In genomic region chr13:21670883-21671792, GRCh38 we compare ENCODE assay signal across 1 cellular context.
TF ChIP-seq lines count a peak whose summit lies in the region.

Gene FGF9 (plus strand): TSS chr13:21671073. CDS start chr13:21671913, 840 bp downstream.

TF ChIP-seq in GM12878, 131 proteins besides CTCF, POLR2A, EP300 and RAD21 (continued from another document and continues in another):
- TF ChIP-seq RFX5 (IDR thresholded peaks at IDR 0.05; ENCODE audit: low read depth, low read length) (no peak), ZBTB4 (CRISPR knock-in tag; IDR thresholded peaks at IDR 0.05) (no peak), E4F1 (IDR thresholded peaks at IDR 0.05; ENCODE audit: borderline replicate concordance, partially characterized antibody) (peak; percentile 26), SMARCA5 (IDR thresholded peaks at IDR 0.05) (peak; percentile 69; the same call in 1 of the 2 replicates), HSF1 (IDR thresholded peaks at IDR 0.05; ENCODE audit: low read depth, low read length) (no peak), STAT3 (IDR thresholded peaks at IDR 0.05; ENCODE audit: low read depth, low read length) (no peak), KLF5 (IDR thresholded peaks at IDR 0.05; ENCODE audit: partially characterized antibody) (peak; percentile 21), ZSCAN29 (IDR thresholded peaks at IDR 0.05) (0 out of 2 replicates have a peak, but pooled peaks have one; percentile 30), RB1 (IDR thresholded peaks at IDR 0.05; ENCODE audit: borderline replicate concordance) (peak; percentile 73; the same call in 1 of the 2 replicates), BMI1 (IDR thresholded peaks at IDR 0.05; ENCODE audit: borderline replicate concordance) (no peak), TAF1 (IDR thresholded peaks at IDR 0.05; ENCODE audit: borderline replicate concordance, low read depth, low read length) (peak; percentile 47; the same call in 1 of the 2 replicates), PAX8 (IDR thresholded peaks at IDR 0.05) (no peak), BRCA1 (IDR thresholded peaks at IDR 0.05; ENCODE audit: low read depth, low read length) (no peak), TCF3 (IDR thresholded peaks at IDR 0.05; ENCODE audit: borderline replicate concordance, insufficient read depth, low read depth, low read length) (peak; percentile 97), POU2F2 (IDR thresholded peaks at IDR 0.05; ENCODE audit: borderline replicate concordance, low read depth, low read length) (no peak), POLR2AphosphoS5 (IDR thresholded peaks at IDR 0.05; ENCODE audit: low read length) (no peak), NKRF (conservative IDR thresholded peaks at IDR 0.05) (peak; percentile 54; the same call in 1 of the 2 replicates), ATF3 (IDR thresholded peaks at IDR 0.05; ENCODE audit: borderline replicate concordance, extremely low read depth, low read depth, low read length) (no peak), DPF2 (IDR thresholded peaks at IDR 0.05) (peak; percentile 71), RUNX3 (IDR thresholded peaks at IDR 0.05; ENCODE audit: low read length) (peak; percentile 72), MEF2A (IDR thresholded peaks at IDR 0.05; ENCODE audit: insufficient read depth, low read depth, low read length) (0 out of 2 replicates have a peak, but pooled peaks have one; percentile 26), RCOR1 (conservative IDR thresholded peaks at IDR 0.05; ENCODE audit: low read depth, low read length) (0 out of 2 replicates have a peak, but pooled peaks have one; percentile 40), MEF2B (IDR thresholded peaks at IDR 0.05; ENCODE audit: partially characterized antibody, poor library complexity, severe bottlenecking) (no peak), CHD1 (IDR thresholded peaks at IDR 0.05; ENCODE audit: low read depth, low read length) (no peak), NRF1 (conservative IDR thresholded peaks at IDR 0.05; ENCODE audit: low read depth, low read length) (peak; percentile 59), CBFB (IDR thresholded peaks at IDR 0.05; ENCODE audit: low read depth) (no peak), MYC (IDR thresholded peaks at IDR 0.05; ENCODE audit: insufficient read depth, insufficient read length, insufficient replicate concordance, low read length, severe bottlenecking) (peak; percentile 39), ZNF207 (IDR thresholded peaks at IDR 0.05; ENCODE audit: borderline replicate concordance) (0 out of 2 replicates have a peak, but pooled peaks have one; percentile 50), BCLAF1 (IDR thresholded peaks at IDR 0.05) (no peak), ZNF24 (IDR thresholded peaks at IDR 0.05) (peak; percentile 33; the same call in 1 of the 2 replicates), ZBED1 (IDR thresholded peaks at IDR 0.05; ENCODE audit: borderline replicate concordance) (no peak), EGR1 (IDR thresholded peaks at IDR 0.05; ENCODE audit: borderline replicate concordance in 1 of 2, low read depth in 2 of 2, low read length in 2 of 2) (peak in 1 of 2 experiments; percentile 84; a peak in 2 of 3 replicates), NBN (IDR thresholded peaks at IDR 0.05) (no peak), HDAC6 (IDR thresholded peaks at IDR 0.05; ENCODE audit: unreplicated experiment) (no peak), RELB (IDR thresholded peaks at IDR 0.05; ENCODE audit: low read depth) (peak; percentile 74; the same call in 1 of the 2 replicates), MTA3 (IDR thresholded peaks at IDR 0.05; ENCODE audit: borderline replicate concordance, low read length) (no peak), ASH2L (IDR thresholded peaks at IDR 0.05; ENCODE audit: borderline replicate concordance, low read depth) (no peak), PAX5 (IDR thresholded peaks at IDR 0.05; ENCODE audit: borderline replicate concordance, low read depth, low read length) (peak; percentile 47; the same call in 1 of the 2 replicates), NR2F1 (conservative IDR thresholded peaks at IDR 0.05) (peak; percentile 32; the same call in 1 of the 2 replicates), IKZF1 (conservative IDR thresholded peaks at IDR 0.05) (peak; percentile 76), USF1 (IDR thresholded peaks at IDR 0.05; ENCODE audit: borderline replicate concordance, extremely low read length, insufficient read depth, low read depth, low read length) (no peak), MAX (IDR thresholded peaks at IDR 0.05; ENCODE audit: low read depth, low read length) (peak; percentile 46; the same call in 1 of the 2 replicates)
